Comparison of ENCODE assay signal across 8 cellular contexts in genomic region chr6:56359201-56359899, GRCh38.
DNase-seq lines count a peak whose midpoint lies in the region; ATAC-seq and TF ChIP-seq lines count a peak whose summit lies in the region.

No MANE protein-coding gene starts in this region.

- H3K36me3 ChIP-seq in WERI-Rb-1, result no peaks in the 10 kb centered on the region

- H3K4me3 ChIP-seq in WERI-Rb-1 (ENCODE audit: low read depth, low read length), result no peak overlapping the region

- TF ChIP-seq CTCF in AG09319 (IDR thresholded peaks at IDR 0.05; ENCODE audit: low read depth, low read length), result peak; percentile 63
- TF ChIP-seq CTCF in WERI-Rb-1 (IDR thresholded peaks at IDR 0.05; ENCODE audit: low read depth, low read length), result peak; percentile 79

- ATAC-seq in GM18873 (IDR thresholded peaks at IDR 0.05; ENCODE audit: low FRiP score, unreplicated experiment) (peak; percentile 74), HG03175 (IDR thresholded peaks at IDR 0.05; ENCODE audit: unreplicated experiment) (peak; percentile 76)

- DNase-seq in AG09319 (ENCODE audit: extremely low read depth, low read depth) (peak; percentile 43), NCI-H226 (peak; percentile 43), WERI-Rb-1 (peak; percentile 81), caudate nucleus (lab: John Stamatoyannopoulos, UW) (peak in 46 of 61 donors; percentile 2 to 88 (median 24)), kidney tubule cell (ENCODE audit: low spot score) (peak; percentile 73)
- peak; percentile 65 for DNase-seq in stimulated activated CD4-positive, alpha-beta T cell treated with anti-CD3 and anti-CD28 coated beads, Interleukin-4, amount 100 ng/mL, for 24 hours

- H3K27me3 ChIP-seq in WERI-Rb-1 (ENCODE audit: insufficient read depth, low read depth, severe bottlenecking), result no peaks in the 10 kb centered on the region

- no peaks in the 10 kb centered on the region for H3K9me3 ChIP-seq in WERI-Rb-1 (ENCODE audit: severe bottlenecking)

- no peak overlapping the region for H3K27ac ChIP-seq in WERI-Rb-1
- no peak overlapping the region for H3K27ac ChIP-seq in caudate nucleus (ENCODE audit: low read depth, low read length)

Comparison
In these comparisons a context has a peak if more than half of its experiments do, and no peak if none do; other contexts are left out.
1. DNase-seq: peak in every context shown above with its lines; median percentile 81 in WERI-Rb-1; 73 in kidney tubule cell; 65 in stimulated activated CD4-positive, alpha-beta T cell treated with anti-CD3 and anti-CD28 coated beads, Interleukin-4, amount 100 ng/mL, for 24 hours; 43 in AG09319; 43 in NCI-H226; 24 in caudate nucleus.